In the genomic region with DNA sequence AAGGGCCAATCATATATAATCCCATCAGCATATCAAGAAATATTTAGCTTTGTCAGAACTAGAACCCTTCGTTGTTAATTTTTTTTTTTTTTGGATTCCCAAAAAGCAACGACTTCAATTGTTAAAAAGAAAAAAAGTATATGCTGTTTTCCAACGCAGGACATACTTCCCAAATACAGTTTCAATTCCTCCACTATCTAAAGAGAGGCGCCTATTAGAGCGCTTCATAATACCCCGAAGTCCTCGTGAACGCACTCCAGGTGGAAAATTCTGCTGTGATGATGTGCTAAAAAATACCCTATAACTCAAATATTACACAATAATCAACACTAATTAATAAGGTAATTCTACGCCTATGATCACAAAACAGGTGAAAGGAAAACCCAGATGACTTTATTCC, we compare ENCODE assay signal across 13 cellular contexts. TPM values are rescaled to one million over a fixed set of nuclear protein-coding genes. Genes with fewer than 3 reads are reported as not detected.
A peak's percentile ranks its signal among the peaks of the same experiment; 100 is the strongest.
DNase-seq lines count a peak whose midpoint lies in the region; ATAC-seq and TF ChIP-seq lines count a peak whose summit lies in the region.
"Had no signal": no experiment of that assay in that cellular context is flagged by ENCODE, and none has a peak within 500 bp of the region (broad histone marks: within the 10 kb centered on the region; RNA-seq: fewer than 3 reads in every experiment).

No MANE protein-coding gene starts in this region.

- H3K9me3 ChIP-seq in heart left ventricle (no peaks in the 10 kb centered on the region), lower lobe of right lung (no peaks in the 10 kb centered on the region)

- H3K4me1 Mint-ChIP-seq in activated T-helper 17 cell treated with anti-CD3 and anti-CD28 coated beads, Interleukin-2, amount 50 U/mL, for 72 hours: peaks cover 49% of the 10 kb centered on the region
- H3K4me1 Mint-ChIP-seq in type B pancreatic cell (ENCODE audit: unreplicated experiment): peaks cover 25% of the 10 kb centered on the region

- H3K9me3 Mint-ChIP-seq in activated T-helper 17 cell treated with anti-CD3 and anti-CD28 coated beads, Interleukin-2, amount 50 U/mL, for 72 hours: no peaks in the 10 kb centered on the region
- H3K9me3 Mint-ChIP-seq in type B pancreatic cell: no peaks in the 10 kb centered on the region

- peaks cover 64% of the 10 kb centered on the region for H3K36me3 Mint-ChIP-seq in activated T-helper 17 cell treated with anti-CD3 and anti-CD28 coated beads, Interleukin-2, amount 50 U/mL, for 72 hours (ENCODE audit: low read depth)
- peaks cover 17% of the 10 kb centered on the region for H3K36me3 Mint-ChIP-seq in type B pancreatic cell

- intact Hi-C loops in heart left ventricle (cut with DNase I) (no loop called here), Right ventricle myocardium superior (cut with DNase I) (no loop called here), lower lobe of right lung (cut with DNase I) (no loop called here)

- peaks cover 0 to 2% (median 0%) of the 10 kb centered on the region in 9 donors for H3K36me3 ChIP-seq in heart left ventricle
- H3K36me3 ChIP-seq in lower lobe of right lung: peaks cover 4% of the 10 kb centered on the region

- no peak for ATAC-seq in heart left ventricle
- no peak for ATAC-seq in Right ventricle myocardium superior (ENCODE audit: poor library complexity)
- ATAC-seq in activated T-helper 17 cell treated with anti-CD3 and anti-CD28 coated beads, Interleukin-2, amount 50 U/mL, for 72 hours (replicated peaks): no peak
- no peak for ATAC-seq in lower lobe of right lung
- no peak for ATAC-seq in HG03354 (IDR thresholded peaks at IDR 0.05; ENCODE audit: poor library complexity, severe bottlenecking, unreplicated experiment)
- no peak for ATAC-seq in HG02885 (IDR thresholded peaks at IDR 0.05; ENCODE audit: poor library complexity, unreplicated experiment)

- no peak overlapping the region for H3K4me3 ChIP-seq in heart left ventricle
- no peak overlapping the region for H3K4me3 ChIP-seq in lower lobe of right lung

- peak overlapping the region in 9 of 12 donors; percentile 4 to 62 (median 31) for H3K27ac ChIP-seq in heart left ventricle
- peak overlapping the region; percentile 10 for H3K27ac ChIP-seq in lower lobe of right lung

- WGBS in heart left ventricle, 4 donors: 47 to 60% (median 49%) methylated on average over 9 of the region's 9 CpGs

- H3K27me3 ChIP-seq in heart left ventricle (no peaks in the 10 kb centered on the region), lower lobe of right lung (ENCODE audit: low read depth) (no peaks in the 10 kb centered on the region)

- H3K4me1 ChIP-seq in heart left ventricle (peaks cover 0 to 82% (median 36%) of the 10 kb centered on the region in 12 donors), lower lobe of right lung (peaks cover 72% of the 10 kb centered on the region)

- no peak for DNase-seq in heart left ventricle
- DNase-seq in Right ventricle myocardium superior: no peak
- no peak for DNase-seq in lower lobe of right lung
- no peak for DNase-seq in type B pancreatic cell (ENCODE audit: extremely low spot score, unreplicated experiment)
- DNase-seq in stimulated activated CD4-positive, alpha-beta T cell treated with anti-CD3 and anti-CD28 coated beads, Interleukin-12 subunit alpha, Interleukin-12 subunit beta, amount 100 ng/mL, for 4 hours: no peak
- DNase-seq: activated CD4-positive, CD25-positive, alpha-beta regulatory T cell; activated effector memory CD4-positive, alpha-beta T cell treated with anti-CD3 and anti-CD28 coated beads, Interleukin-2, amount 50 U/mL, for 16 hours; AML-193; NCI-H1417; NCI-H446 treated with DMSO at 0.1 percent for 48 hours had no signal

- no peaks in the 10 kb centered on the region for H3K27me3 Mint-ChIP-seq in activated T-helper 17 cell treated with anti-CD3 and anti-CD28 coated beads, Interleukin-2, amount 50 U/mL, for 72 hours
- H3K27me3 Mint-ChIP-seq in type B pancreatic cell: no peaks in the 10 kb centered on the region

- no peak for TF ChIP-seq POLR2A in heart left ventricle (IDR thresholded peaks at IDR 0.05)

- no peak for TF ChIP-seq CTCF in heart left ventricle (IDR thresholded peaks at IDR 0.05)
- TF ChIP-seq CTCF in lower lobe of right lung (IDR thresholded peaks at IDR 0.05): no peak
- no peak for TF ChIP-seq CTCF in type B pancreatic cell (conservative IDR thresholded peaks at IDR 0.05)

- peak overlapping the region; percentile 19 for H3K4me3 Mint-ChIP-seq in activated T-helper 17 cell treated with anti-CD3 and anti-CD28 coated beads, Interleukin-2, amount 50 U/mL, for 72 hours
- no peak overlapping the region for H3K4me3 Mint-ChIP-seq in type B pancreatic cell

- no peak overlapping the region for H3K27ac Mint-ChIP-seq in activated T-helper 17 cell treated with anti-CD3 and anti-CD28 coated beads, Interleukin-2, amount 50 U/mL, for 72 hours
- peak overlapping the region; percentile 35 for H3K27ac Mint-ChIP-seq in type B pancreatic cell

RNA-seq across cellular contexts. Expression of gene GNA13, which starts 20.8 kb away (rescaled TPM):
- 10 to 100 TPM; 19.0 to 39.2 (median 24.4) TPM for total RNA-seq in heart left ventricle
- 10 to 100 TPM in 1 of 2 donors, 1 to 10 TPM in 1; 7.3 to 21.6 TPM for polyA plus RNA-seq in heart left ventricle
- 21.1 TPM for total RNA-seq in Right ventricle myocardium superior
- 10 to 100 TPM; 63.9 to 65.1 TPM for total RNA-seq in activated T-helper 17 cell treated with anti-CD3 and anti-CD28 coated beads, Interleukin-2, amount 50 U/mL, for 72 hours
- total RNA-seq in lower lobe of right lung: 51.6 TPM
- 36.0 and 43.3 TPM in 2 replicates for total RNA-seq in type B pancreatic cell (ENCODE audit: low replicate concordance)
